Comparison of ENCODE assay signal across 27 cellular contexts in genomic region chr16:48586083-48586482, GRCh38.
"Had no signal": no experiment of that assay in that cellular context is flagged by ENCODE, and none has a peak within 500 bp of the region (broad histone marks: within the 10 kb centered on the region; RNA-seq: fewer than 3 reads in every experiment).

No MANE protein-coding gene starts in this region.

- H3K27me3 ChIP-seq: breast epithelium, esophagus squamous epithelium, heart right ventricle, left lung, ovary, sigmoid colon, suprapubic skin, tibial nerve had no signal

- H3K4me1 ChIP-seq: breast epithelium, prostate gland had no signal

- H3K36me3 ChIP-seq: breast epithelium, lower lobe of right lung, ovary, prostate gland, sigmoid colon, tibial nerve had no signal

- H3K27me3 Mint-ChIP-seq: activated CD4-positive, alpha-beta memory T cell treated with anti-CD3 and anti-CD28 coated beads for 36 hours; activated CD4-positive, alpha-beta T cell treated with anti-CD3 and anti-CD28 coated beads, Interleukin-2, amount 10 ng/mL, durations not matched to agents 24 days and 14 days; activated T-helper 17 cell treated with anti-CD3 and anti-CD28 coated beads, Interleukin-2, amount 50 U/mL, for 72 hours; dendritic cell treated with granulocyte-macrophage colony-stimulating factor and Interleukin-4, amounts not matched to agents 40 ng/mL and 50 ng/mL, for 4 days had no signal

- H3K9me3 ChIP-seq: prostate gland, suprapubic skin had no signal

- H3K4me3 Mint-ChIP-seq: activated CD4-positive, alpha-beta memory T cell treated with anti-CD3 and anti-CD28 coated beads for 36 hours; activated CD4-positive, alpha-beta T cell treated with anti-CD3 and anti-CD28 coated beads, Interleukin-2, amount 10 ng/mL, durations not matched to agents 24 days and 14 days; activated T-helper 17 cell treated with anti-CD3 and anti-CD28 coated beads, Interleukin-2, amount 50 U/mL, for 72 hours; dendritic cell treated with granulocyte-macrophage colony-stimulating factor and Interleukin-4, amounts not matched to agents 40 ng/mL and 50 ng/mL, for 4 days; stimulated activated effector memory CD8-positive, alpha-beta T cell treated with anti-CD3 and anti-CD28 coated beads, Interleukin-12 subunit alpha, Interleukin-12 subunit beta, amount 100 ng/mL, for 72 hours had no signal

- DNase-seq: activated CD4-positive, alpha-beta memory T cell treated with anti-CD3 and anti-CD28 coated beads for 36 hours; activated CD4-positive, CD25-positive, alpha-beta regulatory T cell treated with anti-CD3 and anti-CD28 coated beads, Interleukin-2, amount 50 U/mL, for 72 hours; activated CD8-positive, alpha-beta memory T cell treated with anti-CD3 and anti-CD28 coated beads, Interleukin-2, amount 50 U/mL, for 4 hours; activated gamma-delta T cell treated with Interleukin-2 at 50 U/mL for 16 hours; activated naive CD4-positive, alpha-beta T cell treated with anti-CD3 and anti-CD28 coated beads, Interleukin-2, amount 50 U/mL, for 16 hours; activated T-cell treated with anti-CD3 and anti-CD28 coated beads, Interleukin-2, amount 50 U/mL, for 1 hour; central memory CD4-positive, alpha-beta T cell; esophagus squamous epithelium; foreskin melanocyte; heart right ventricle; left lung; lower lobe of right lung; mesenchymal stem cell; mucosa of descending colon; ovary; sigmoid colon; small intestine; stimulated activated CD4-positive, alpha-beta T cell treated with anti-CD3 and anti-CD28 coated beads, Interleukin-4, amount 100 ng/mL, for 24 hours; T-helper 2 cell had no signal

- H3K27ac Mint-ChIP-seq: activated CD4-positive, alpha-beta memory T cell treated with anti-CD3 and anti-CD28 coated beads for 36 hours; activated CD4-positive, alpha-beta T cell treated with anti-CD3 and anti-CD28 coated beads, Interleukin-2, amount 10 ng/mL, durations not matched to agents 24 days and 14 days; activated T-helper 17 cell treated with anti-CD3 and anti-CD28 coated beads, Interleukin-2, amount 50 U/mL, for 72 hours; dendritic cell treated with granulocyte-macrophage colony-stimulating factor and Interleukin-4, amounts not matched to agents 40 ng/mL and 50 ng/mL, for 4 days; stimulated activated effector memory CD8-positive, alpha-beta T cell treated with anti-CD3 and anti-CD28 coated beads, Interleukin-12 subunit alpha, Interleukin-12 subunit beta, amount 100 ng/mL, for 72 hours had no signal

- H3K27ac ChIP-seq: breast epithelium, heart right ventricle, left lung, lower lobe of right lung, ovary, prostate gland, sigmoid colon, suprapubic skin, tibial nerve had no signal

- H3K4me3 ChIP-seq: breast epithelium, esophagus squamous epithelium, heart right ventricle, left lung, lower lobe of right lung, mucosa of descending colon, ovary, prostate gland, sigmoid colon, suprapubic skin, tibial nerve had no signal
